ENCODE assay signal across 1 cellular context in genomic region chr2:25311866-25312575, GRCh38.
TF ChIP-seq lines count a peak whose summit lies in the region.

No MANE protein-coding gene starts in this region.

TF ChIP-seq in GM23338, 12 proteins besides CTCF, POLR2A, EP300 and RAD21 (continued from another document):
- TF ChIP-seq REST (IDR thresholded peaks at IDR 0.05; ENCODE audit: unreplicated experiment) = no peak
- no peak for TF ChIP-seq ZNF331 (CRISPR knock-in tag; IDR thresholded peaks at IDR 0.05; ENCODE audit: low read depth)
- no peak for TF ChIP-seq ZNF114 (CRISPR knock-in tag; IDR thresholded peaks at IDR 0.05)
- no peak for TF ChIP-seq NANOG (IDR thresholded peaks at IDR 0.05; ENCODE audit: borderline replicate concordance)
- no peak for TF ChIP-seq ETS1 (IDR thresholded peaks at IDR 0.05)
- TF ChIP-seq EZH2phosphoT487 (IDR thresholded peaks at IDR 0.05; ENCODE audit: unreplicated experiment) = no peak
- no peak for TF ChIP-seq POLR2AphosphoS5 (IDR thresholded peaks at IDR 0.05; ENCODE audit: low read depth)
